11 cellular contexts compared by ENCODE assay signal in the genomic region with DNA sequence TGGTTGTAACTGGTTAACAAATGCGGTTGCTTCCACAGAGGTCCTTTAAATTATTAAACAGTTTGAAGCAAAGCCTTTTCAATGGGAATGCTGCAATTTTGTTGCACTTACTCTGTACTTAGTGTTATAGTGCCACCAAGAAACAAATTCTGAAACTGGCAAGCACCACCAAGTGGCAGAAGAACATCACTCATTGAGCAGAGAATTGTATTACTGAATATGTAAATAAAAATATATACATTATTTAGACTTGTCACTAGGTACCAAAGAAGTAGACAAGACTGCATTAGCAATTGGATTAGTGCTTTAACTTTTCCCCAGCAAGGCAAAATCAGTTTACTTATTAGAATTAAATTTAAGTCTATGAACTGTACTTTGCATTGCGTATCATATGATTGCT. TPM values are rescaled to one million over a fixed set of nuclear protein-coding genes. Genes with fewer than 3 reads are reported as not detected.
DNase-seq lines count a peak whose midpoint lies in the region; ATAC-seq and TF ChIP-seq lines count a peak whose summit lies in the region.
"Had no signal": no experiment of that assay in that cellular context is flagged by ENCODE, and none has a peak within 500 bp of the region (broad histone marks: within the 10 kb centered on the region; RNA-seq: fewer than 3 reads in every experiment).

No MANE protein-coding gene starts in this region.

- H4K20me1 ChIP-seq in HCT116 (ENCODE audit: insufficient read depth): no peaks in the 10 kb centered on the region

- RAD21 ChIA-PET in HCT116 (lab: Charles Lee; ENCODE audit: low non-redundant PET in 1 of 2, low total read pairs in 2 of 2, uncharacterized antibody in 2 of 2, unreplicated experiment in 2 of 2): no interaction called here

- no TSS peak for BruUV-seq in HCT116 (replicated peaks; lab: Mats Ljungman, UMichigan)

- H3K9me3 ChIP-seq in HCT116 (ENCODE audit: control insufficient read depth in 1 of 2, insufficient read depth in 1 of 2, low read depth in 1 of 2, low read length in 2 of 2): no peaks in the 10 kb centered on the region
- H3K9me3 ChIP-seq in stomach: no peaks in the 10 kb centered on the region

- no peak overlapping the region for H3K4me2 ChIP-seq in HCT116 (ENCODE audit: low read length)

- TF ChIP-seq POLR2A in HCT116 (IDR thresholded peaks at IDR 0.05; ENCODE audit: borderline replicate concordance, extremely low read depth, insufficient read depth, insufficient read length): no peak
- no peak for TF ChIP-seq POLR2A in stomach (IDR thresholded peaks at IDR 0.05)

- POLR2A ChIA-PET in HCT116 (lab: Charles Lee): no interaction called here

- DNase-seq in HCT116 (ENCODE audit: low read depth, low spot score) (no peak), SK-MEL-5 (ENCODE audit: low read depth, low spot score) (peak; percentile 11), foreskin keratinocyte (peak in 1 of 2 donors; percentile 19), stomach (no peak)
- DNase-seq in activated CD4-positive, alpha-beta T cell treated with anti-CD3 and anti-CD28 coated beads, Interleukin-2, amount 50 U/mL, for 1 hour: no peak
- DNase-seq: activated B cell treated with CpG ODN at 0.5 μM for 24 hours; activated naive CD4-positive, alpha-beta T cell treated with Interleukin-2 at 50 U/mL for 16 hours; left cardiac atrium had no signal

- peak; percentile 69 for TF ChIP-seq RAD21 in HCT116 (IDR thresholded peaks at IDR 0.05; ENCODE audit: low read depth)

- TF ChIP-seq EP300 in stomach (IDR thresholded peaks at IDR 0.05): no peak

- no peak overlapping the region for H3K9ac ChIP-seq in HCT116 (ENCODE audit: low read length)

- no peaks in the 10 kb centered on the region for H3K27me3 ChIP-seq in HCT116 (ENCODE audit: insufficient read depth, low read length)
- H3K27me3 ChIP-seq in foreskin keratinocyte: peaks cover 83% of the 10 kb centered on the region
- peaks cover 17 to 85% (median 43%) of the 10 kb centered on the region in 3 donors for H3K27me3 ChIP-seq in stomach

- intact Hi-C loops in HCT116 (cut with micrococcal nuclease) (no loop called here), stomach (cut with DNase I; ENCODE audit: low total_unique reads) (no loop called here)

- in situ Hi-C loops in SK-MEL-5 (cut with HindIII; ENCODE audit: low pct_unique_long_range_greater_than_20kb, low sequenced_read_pairs): no loop called here

- TF ChIP-seq CTCF in 22Rv1 (IDR thresholded peaks at IDR 0.05): peak; percentile 50
- TF ChIP-seq CTCF in HCT116 (IDR thresholded peaks at IDR 0.05 in 2 of 3, conservative IDR thresholded peaks at IDR 0.05 in 1 of 3; ENCODE audit: borderline replicate concordance in 1 of 3, insufficient read depth in 1 of 3, low read depth in 2 of 3, low read length in 2 of 3): peak; percentile 19 to 47 (median 25); a peak in 3 of 6 replicates
- peak; percentile 44 for TF ChIP-seq CTCF in foreskin keratinocyte (conservative IDR thresholded peaks at IDR 0.05)
- no peak for TF ChIP-seq CTCF in stomach (IDR thresholded peaks at IDR 0.05)

- WGBS in stomach, 5 donors: 72 to 85% (median 83%) methylated on average over 2 of the region's 2 CpGs

- H3K36me3 ChIP-seq in HCT116 (ENCODE audit: control insufficient read depth in 1 of 2, insufficient read depth in 2 of 2, low read length in 2 of 2) (no peaks in the 10 kb centered on the region), stomach (no peaks in the 10 kb centered on the region)

- ATAC-seq in HCT116 (no peak), foreskin keratinocyte (no peak), HG03039 (IDR thresholded peaks at IDR 0.05; ENCODE audit: unreplicated experiment) (no peak), HG03025 (IDR thresholded peaks at IDR 0.05; ENCODE audit: low FRiP score, unreplicated experiment) (no peak)
- ATAC-seq: left cardiac atrium had no signal

- no peaks in the 10 kb centered on the region for H3K9me2 ChIP-seq in HCT116 (ENCODE audit: insufficient read depth)

- no peaks in the 10 kb centered on the region for H3K79me2 ChIP-seq in HCT116 (ENCODE audit: insufficient read depth, low read length)

- H3K4me1 ChIP-seq in HCT116 (ENCODE audit: control insufficient read depth in 1 of 2, insufficient read depth in 2 of 2, low read length in 2 of 2) (no peaks in the 10 kb centered on the region), foreskin keratinocyte (no peaks in the 10 kb centered on the region), stomach (peaks cover 25 to 39% (median 30%) of the 10 kb centered on the region in 4 donors)

- H3K4me3 ChIP-seq in HCT116 (replicated peaks in 1 of 2; ENCODE audit: low read depth in 1 of 2, low read length in 2 of 2) (no peak overlapping the region), stomach (no peak overlapping the region)

- peak overlapping the region; percentile 71 for H3K27ac ChIP-seq in 22Rv1
- H3K27ac ChIP-seq in HCT116 (ENCODE audit: low read depth, low read length): no peak overlapping the region
- no peak overlapping the region for H3K27ac ChIP-seq in foreskin keratinocyte
- no peak overlapping the region for H3K27ac ChIP-seq in stomach

- no peak overlapping the region for H2AFZ ChIP-seq in HCT116 (ENCODE audit: low read depth, low read length, poor library complexity, severe bottlenecking)

- CTCF ChIA-PET in HCT116 (lab: Charles Lee): interaction anchor here (0.9 kb wide), 1 partner anchor 326 kb away, joined by 3 read pairs; no protein-coding TSS in a partner anchor

TF ChIP-seq in HCT116, 20 proteins besides CTCF, POLR2A, EP300 and RAD21:
- no peak for TF ChIP-seq EZH2 (IDR thresholded peaks at IDR 0.05)
- TF ChIP-seq EZH2phosphoT487 (IDR thresholded peaks at IDR 0.05; ENCODE audit: borderline replicate concordance): no peak
- TF ChIP-seq FOSL1 (IDR thresholded peaks at IDR 0.05; ENCODE audit: low read depth): no peak
- no peak for TF ChIP-seq ELF1 (IDR thresholded peaks at IDR 0.05; ENCODE audit: borderline replicate concordance, low read depth)
- no peak for TF ChIP-seq SRF (IDR thresholded peaks at IDR 0.05; ENCODE audit: low read depth)
- no peak for TF ChIP-seq POLR2AphosphoS5 (IDR thresholded peaks at IDR 0.05; ENCODE audit: low read depth, low read length)
- TF ChIP-seq, protein P1, sequence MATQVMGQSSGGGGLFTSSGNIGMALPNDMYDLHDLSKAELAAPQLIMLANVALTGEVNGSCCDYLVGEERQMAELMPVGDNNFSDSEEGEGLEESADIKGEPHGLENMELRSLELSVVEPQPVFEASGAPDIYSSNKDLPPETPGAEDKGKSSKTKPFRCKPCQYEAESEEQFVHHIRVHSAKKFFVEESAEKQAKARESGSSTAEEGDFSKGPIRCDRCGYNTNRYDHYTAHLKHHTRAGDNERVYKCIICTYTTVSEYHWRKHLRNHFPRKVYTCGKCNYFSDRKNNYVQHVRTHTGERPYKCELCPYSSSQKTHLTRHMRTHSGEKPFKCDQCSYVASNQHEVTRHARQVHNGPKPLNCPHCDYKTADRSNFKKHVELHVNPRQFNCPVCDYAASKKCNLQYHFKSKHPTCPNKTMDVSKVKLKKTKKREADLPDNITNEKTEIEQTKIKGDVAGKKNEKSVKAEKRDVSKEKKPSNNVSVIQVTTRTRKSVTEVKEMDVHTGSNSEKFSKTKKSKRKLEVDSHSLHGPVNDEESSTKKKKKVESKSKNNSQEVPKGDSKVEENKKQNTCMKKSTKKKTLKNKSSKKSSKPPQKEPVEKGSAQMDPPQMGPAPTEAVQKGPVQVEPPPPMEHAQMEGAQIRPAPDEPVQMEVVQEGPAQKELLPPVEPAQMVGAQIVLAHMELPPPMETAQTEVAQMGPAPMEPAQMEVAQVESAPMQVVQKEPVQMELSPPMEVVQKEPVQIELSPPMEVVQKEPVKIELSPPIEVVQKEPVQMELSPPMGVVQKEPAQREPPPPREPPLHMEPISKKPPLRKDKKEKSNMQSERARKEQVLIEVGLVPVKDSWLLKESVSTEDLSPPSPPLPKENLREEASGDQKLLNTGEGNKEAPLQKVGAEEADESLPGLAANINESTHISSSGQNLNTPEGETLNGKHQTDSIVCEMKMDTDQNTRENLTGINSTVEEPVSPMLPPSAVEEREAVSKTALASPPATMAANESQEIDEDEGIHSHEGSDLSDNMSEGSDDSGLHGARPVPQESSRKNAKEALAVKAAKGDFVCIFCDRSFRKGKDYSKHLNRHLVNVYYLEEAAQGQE (IDR thresholded peaks at IDR 0.05; ENCODE audit: low read depth): no peak
- no peak for TF ChIP-seq CBX3 (IDR thresholded peaks at IDR 0.05; ENCODE audit: low read depth)
- TF ChIP-seq, protein P2, sequence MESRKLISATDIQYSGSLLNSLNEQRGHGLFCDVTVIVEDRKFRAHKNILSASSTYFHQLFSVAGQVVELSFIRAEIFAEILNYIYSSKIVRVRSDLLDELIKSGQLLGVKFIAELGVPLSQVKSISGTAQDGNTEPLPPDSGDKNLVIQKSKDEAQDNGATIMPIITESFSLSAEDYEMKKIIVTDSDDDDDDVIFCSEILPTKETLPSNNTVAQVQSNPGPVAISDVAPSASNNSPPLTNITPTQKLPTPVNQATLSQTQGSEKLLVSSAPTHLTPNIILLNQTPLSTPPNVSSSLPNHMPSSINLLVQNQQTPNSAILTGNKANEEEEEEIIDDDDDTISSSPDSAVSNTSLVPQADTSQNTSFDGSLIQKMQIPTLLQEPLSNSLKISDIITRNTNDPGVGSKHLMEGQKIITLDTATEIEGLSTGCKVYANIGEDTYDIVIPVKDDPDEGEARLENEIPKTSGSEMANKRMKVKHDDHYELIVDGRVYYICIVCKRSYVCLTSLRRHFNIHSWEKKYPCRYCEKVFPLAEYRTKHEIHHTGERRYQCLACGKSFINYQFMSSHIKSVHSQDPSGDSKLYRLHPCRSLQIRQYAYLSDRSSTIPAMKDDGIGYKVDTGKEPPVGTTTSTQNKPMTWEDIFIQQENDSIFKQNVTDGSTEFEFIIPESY (IDR thresholded peaks at IDR 0.05; ENCODE audit: extremely low read depth, insufficient replicate concordance, low read length): no peak
- no peak for TF ChIP-seq ZNF274 (IDR thresholded peaks at IDR 0.05; ENCODE audit: low read depth, low read length)
- TF ChIP-seq SP1 (IDR thresholded peaks at IDR 0.05; ENCODE audit: low read depth): no peak

RNA-seq across cellular contexts. Expression of a gene that starts 2.7 kb away (rescaled TPM):
- total RNA-seq in HCT116 (2021; ENCODE audit: unreplicated experiment): not detected
- polyA plus RNA-seq in HCT116 (2012): not detected in 2 replicates
- 0.03 TPM in 1 of 2 replicates, not detected in the other for total RNA-seq in SK-MEL-5 (2014; rRNA removed; shearing (Covaris generic))
- 0.14 and 0.35 TPM in 2 replicates for polyA plus RNA-seq in SK-MEL-5 (2015; cell fraction: cytosol; rRNA removed)
- 0.48 TPM in 1 of 2 replicates, not detected in the other for polyA plus RNA-seq in SK-MEL-5 (2015; cell fraction: nucleus; rRNA removed)
- total RNA-seq in foreskin keratinocyte: not detected in 2 replicates
- polyA plus RNA-seq in foreskin keratinocyte: not detected in 2 replicates
- under 1 TPM in 2 of 5 donors, not detected in 3; 0.29 to 0.37 TPM for total RNA-seq in stomach
- polyA plus RNA-seq in stomach: under 1 TPM; 0.23 to 0.50 (median 0.46) TPM
- total RNA-seq: activated B cell treated with CpG ODN at 0.5 μM for 24 hours had no signal

Comparison
In these comparisons a context has a peak if more than half of its experiments do, and no peak if none do; other contexts are left out.
1. CTCF ChIP-seq: peak in 22Rv1 (single experiment), HCT116 (3 of 3) and foreskin keratinocyte (single experiment); none in stomach (0 of 7).